ENCODE assay signal across 8 cellular contexts in the genomic region with DNA sequence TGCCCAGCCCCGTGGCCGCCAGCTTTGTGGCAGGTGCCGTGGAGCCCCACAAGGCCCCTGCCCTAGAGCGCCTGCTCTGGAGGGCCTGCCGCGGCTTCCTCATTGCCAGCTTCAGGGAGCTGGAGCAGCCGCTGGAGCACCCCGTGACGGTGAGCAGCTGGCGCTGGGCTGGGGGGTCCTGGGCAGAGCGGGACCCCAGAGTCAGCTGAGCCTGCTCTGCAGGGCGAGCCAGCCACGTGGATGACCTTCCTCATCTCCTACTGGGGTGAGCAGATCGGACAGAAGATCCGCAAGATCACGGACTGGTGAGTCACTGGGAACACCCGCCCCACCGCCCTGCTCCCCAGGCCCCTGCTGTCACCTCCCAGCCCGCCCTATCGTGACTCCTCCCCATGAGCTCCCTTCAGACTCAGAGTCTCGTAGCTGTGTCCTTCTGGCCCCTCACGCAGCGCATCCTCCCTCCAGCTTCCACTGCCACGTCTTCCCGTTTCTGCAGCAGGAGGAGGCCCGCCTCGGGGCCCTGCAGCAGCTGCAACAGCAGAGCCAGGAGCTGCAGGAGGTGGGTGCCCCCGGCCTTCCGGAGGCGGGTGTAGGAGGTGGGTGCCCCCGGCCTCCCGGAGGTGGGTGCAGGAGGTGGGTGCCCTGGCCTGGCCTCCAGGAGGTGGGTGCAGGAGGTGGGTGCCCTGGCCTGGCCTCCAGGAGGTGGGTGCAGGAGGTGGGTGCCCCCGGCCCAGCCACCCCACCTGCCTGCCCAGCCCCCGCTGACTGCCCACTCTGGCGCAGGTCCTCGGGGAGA. TPM values are rescaled to one million over a fixed set of nuclear protein-coding genes. Genes with fewer than 3 reads are reported as not detected.
DNase-seq lines count a peak whose midpoint lies in the region.
"Had no signal": no experiment of that assay in that cellular context is flagged by ENCODE, and none has a peak within 500 bp of the region (broad histone marks: within the 10 kb centered on the region; RNA-seq: fewer than 3 reads in every experiment).

No MANE protein-coding gene starts in this region.

- H3K36me3 ChIP-seq in CD4-positive, alpha-beta memory T cell (ENCODE audit: insufficient read depth, low read length): peaks cover 16% of the 10 kb centered on the region

- H3K9me3 ChIP-seq in CD4-positive, alpha-beta memory T cell (ENCODE audit: control insufficient read depth in 1 of 2, low read length in 2 of 2): no peaks in the 10 kb centered on the region
- H3K9me3 ChIP-seq: HAP-1 had no signal

- H3K4me1 Mint-ChIP-seq in CD4-positive, alpha-beta memory T cell: peaks cover 3 to 25% (median 12%) of the 10 kb centered on the region in 4 donors

- POLR2A ChIA-PET in CD4-positive, alpha-beta memory T cell (lab: Charles Lee; ENCODE audit: partially characterized antibody): interaction anchor here (5.6 kb wide), 1 partner anchor 13 kb away, joined by 34 read pairs; a partner anchor contains a TSS

- H3K4me3 Mint-ChIP-seq in CD4-positive, alpha-beta memory T cell: no peak overlapping the region

- H3K4me3 ChIP-seq in CD4-positive, alpha-beta memory T cell (ENCODE audit: low read length in 2 of 2): no peak overlapping the region
- H3K4me3 ChIP-seq: HAP-1 had no signal

- intact Hi-C loops in CD4-positive, alpha-beta memory T cell (cut with micrococcal nuclease): no loop called here

- H3K27ac ChIP-seq in CD4-positive, alpha-beta memory T cell (ENCODE audit: low read depth, low read length): no peak overlapping the region

- H3K36me3 Mint-ChIP-seq in CD4-positive, alpha-beta memory T cell: peaks cover 0 to 36% of the 10 kb centered on the region in 2 donors

- peaks cover 16% of the 10 kb centered on the region for H3K4me1 ChIP-seq in CD4-positive, alpha-beta memory T cell (ENCODE audit: insufficient read depth, low read length)

- no peak overlapping the region for H3K27ac Mint-ChIP-seq in CD4-positive, alpha-beta memory T cell

- peak; percentile 49 for DNase-seq in Daoy (ENCODE audit: low read depth)
- peak; percentile 27 for DNase-seq in NCI-H69 (lab: John Stamatoyannopoulos, UW)
- DNase-seq in iPS-NIHi7 (ENCODE audit: extremely low spot score): peak; percentile 52
- no peak for DNase-seq in inferior parietal cortex (ENCODE audit: extremely low spot score)
- no peak for DNase-seq in CD4-positive, alpha-beta memory T cell
- DNase-seq in dermis blood vessel endothelial cell: no peak
- DNase-seq: activated CD4-positive, CD25-positive, alpha-beta regulatory T cell had no signal

- CTCF ChIA-PET in CD4-positive, alpha-beta memory T cell (lab: Charles Lee; ENCODE audit: partially characterized antibody): interaction anchor here (1.5 kb wide), 1 partner anchor 49 kb away, joined by 4 read pairs; no protein-coding TSS in a partner anchor

- no peaks in the 10 kb centered on the region for H3K27me3 ChIP-seq in CD4-positive, alpha-beta memory T cell (ENCODE audit: insufficient read depth, low read length)

- no peaks in the 10 kb centered on the region for H3K9me3 Mint-ChIP-seq in CD4-positive, alpha-beta memory T cell

- H3K27me3 Mint-ChIP-seq in CD4-positive, alpha-beta memory T cell: no peaks in the 10 kb centered on the region

RNA-seq across cellular contexts. Expression of a gene that starts 4.7 kb away (rescaled TPM):
- 31.7 and 41.0 TPM in 2 replicates for total RNA-seq in Daoy (2014; rRNA removed; shearing (Covaris generic))
- total RNA-seq in CD4-positive, alpha-beta memory T cell: 100 to 1,000 TPM; 261 to 266 TPM
- polyA plus RNA-seq in CD4-positive, alpha-beta memory T cell: 10 to 100 TPM; 46.2 to 60.1 TPM
- 81.3 and 110 TPM in 2 replicates for total RNA-seq in dermis blood vessel endothelial cell

RNA-seq across cellular contexts. Expression of a gene that starts 13.1 kb away (rescaled TPM):
- 202 and 241 TPM in 2 replicates for total RNA-seq in Daoy (2014; rRNA removed; shearing (Covaris generic))
- 10 to 100 TPM; 70.0 to 79.3 TPM for total RNA-seq in CD4-positive, alpha-beta memory T cell
- 100 to 1,000 TPM; 140 to 143 TPM for polyA plus RNA-seq in CD4-positive, alpha-beta memory T cell
- 104 and 109 TPM in 2 replicates for total RNA-seq in dermis blood vessel endothelial cell

RNA-seq across cellular contexts. Expression of a gene that starts 33.4 kb away (rescaled TPM):
- total RNA-seq in Daoy (2014; rRNA removed; shearing (Covaris generic)): 5.8 and 8.2 TPM in 2 replicates
- total RNA-seq in CD4-positive, alpha-beta memory T cell: 1 to 10 TPM in 1 of 2 experiments, under 1 TPM in 1; 0.72 to 1.0 TPM
- polyA plus RNA-seq in CD4-positive, alpha-beta memory T cell: not detected
- 0.65 and 0.68 TPM in 2 replicates for total RNA-seq in dermis blood vessel endothelial cell

RNA-seq across cellular contexts. Expression of a gene that starts 39.6 kb away (rescaled TPM):
- total RNA-seq in Daoy (2014; rRNA removed; shearing (Covaris generic)): 11.7 and 26.5 TPM in 2 replicates
- 10 to 100 TPM; 22.4 to 26.8 TPM for total RNA-seq in CD4-positive, alpha-beta memory T cell
- 10 to 100 TPM; 25.1 to 27.1 TPM for polyA plus RNA-seq in CD4-positive, alpha-beta memory T cell
- total RNA-seq in dermis blood vessel endothelial cell: 21.1 and 23.3 TPM in 2 replicates

Comparison
In these comparisons a context has a peak if more than half of its experiments do, and no peak if none do; other contexts are left out.
1. DNase-seq: peak in Daoy (single experiment), NCI-H69 (single experiment) and iPS-NIHi7 (single experiment); none in inferior parietal cortex (single experiment), CD4-positive, alpha-beta memory T cell (0 of 5) and dermis blood vessel endothelial cell (single experiment).